In genomic region chr11:27234043-27234668, GRCh38 we compare ENCODE assay signal across 8 cellular contexts.
DNase-seq lines count a peak whose midpoint lies in the region; ATAC-seq and TF ChIP-seq lines count a peak whose summit lies in the region.

No MANE protein-coding gene starts in this region.

- WGBS in prostate gland, result 75% methylated on average over 10 of the region's 10 CpGs
- 75 to 87% (median 79%) methylated on average over 10 of the region's 10 CpGs for WGBS in stomach, 5 donors

- DNase-seq in HuH-7 (ENCODE audit: low spot score) (peak; percentile 89), SK-N-MC (ENCODE audit: low read depth, low spot score) (no peak), iris pigment epithelial cell (ENCODE audit: low read depth) (peak; percentile 97), prostate gland (ENCODE audit: low spot score) (no peak), stomach (no peak)
- DNase-seq in stimulated activated CD4-positive, alpha-beta T cell treated with anti-CD3 and anti-CD28 coated beads, Interleukin-4, amount 100 ng/mL, for 4 hours, result no peak

- TF ChIP-seq EP300 in stomach (IDR thresholded peaks at IDR 0.05), result no peak

- peak; percentile 95 for ATAC-seq in GM18502 (IDR thresholded peaks at IDR 0.05; ENCODE audit: poor library complexity, unreplicated experiment)
- ATAC-seq in GM21825 (IDR thresholded peaks at IDR 0.05; ENCODE audit: unreplicated experiment), result peak; percentile 92

- H3K36me3 ChIP-seq in SK-N-MC (ENCODE audit: insufficient read depth, low read length) (no peaks in the 10 kb centered on the region), prostate gland (no peaks in the 10 kb centered on the region), stomach (no peaks in the 10 kb centered on the region)

- TF ChIP-seq CTCF in prostate gland (IDR thresholded peaks at IDR 0.05) (no peak), stomach (IDR thresholded peaks at IDR 0.05) (no peak)

- no peak for TF ChIP-seq POLR2A in prostate gland (IDR thresholded peaks at IDR 0.05)
- no peak for TF ChIP-seq POLR2A in stomach (IDR thresholded peaks at IDR 0.05)

- H3K9me3 ChIP-seq in SK-N-MC (ENCODE audit: low read depth, low read length), result no peaks in the 10 kb centered on the region
- H3K9me3 ChIP-seq in prostate gland, result no peaks in the 10 kb centered on the region
- no peaks in the 10 kb centered on the region for H3K9me3 ChIP-seq in stomach

- H3K27me3 ChIP-seq in prostate gland (replicated peaks; ENCODE audit: insufficient read depth), result no peaks in the 10 kb centered on the region
- no peaks in the 10 kb centered on the region for H3K27me3 ChIP-seq in stomach

- no peak overlapping the region for H3K9ac ChIP-seq in SK-N-MC (ENCODE audit: insufficient read length)

- H3K4me1 ChIP-seq in prostate gland (replicated peaks) (no peaks in the 10 kb centered on the region), stomach (peaks cover 0 to 4% (median 2%) of the 10 kb centered on the region in 4 donors)

- intact Hi-C loops in prostate gland (cut with DNase I), result no loop called here
- intact Hi-C loops in stomach (cut with DNase I; ENCODE audit: low total_unique reads), result no loop called here

- H3K4me3 ChIP-seq in SK-N-MC (0 out of 2 replicates have a peak overlapping the region, but pooled peaks have one; percentile 8), prostate gland (no peak overlapping the region), stomach (no peak overlapping the region)

- H3K27ac ChIP-seq in SK-N-MC (peak overlapping the region; percentile 80), prostate gland (no peak overlapping the region), stomach (no peak overlapping the region)

Comparison
In these comparisons a context has a peak if more than half of its experiments do, and no peak if none do; other contexts are left out.
1. DNase-seq: peak in HuH-7 (single experiment) and iris pigment epithelial cell (single experiment); none in SK-N-MC (single experiment), stimulated activated CD4-positive, alpha-beta T cell treated with anti-CD3 and anti-CD28 coated beads, Interleukin-4, amount 100 ng/mL, for 4 hours (0 of 2), prostate gland (single experiment) and stomach (single experiment).